In genomic region chr11:62713343-62713742, GRCh38 we compare ENCODE assay signal across 1 cellular context.
TF ChIP-seq lines count a peak whose summit lies in the region.

No MANE protein-coding gene starts in this region.

TF ChIP-seq in liver, 16 proteins besides CTCF, POLR2A, EP300 and RAD21:
- TF ChIP-seq REST (IDR thresholded peaks at IDR 0.05) (no peak), ZBTB33 (IDR thresholded peaks at IDR 0.05) (peak; percentile 62), GABPA (IDR thresholded peaks at IDR 0.05 in 1 of 2, conservative IDR thresholded peaks at IDR 0.05 in 1 of 2) (peak in 1 of 2 donors; percentile 76), EGR1 (IDR thresholded peaks at IDR 0.05; ENCODE audit: low read depth in 2 of 2) (no peak), ATF3 (IDR thresholded peaks at IDR 0.05) (no peak), FOXA2 (IDR thresholded peaks at IDR 0.05) (peak; percentile 60), FOXA1 (IDR thresholded peaks at IDR 0.05) (peak; percentile 31), SP1 (IDR thresholded peaks at IDR 0.05) (peak; percentile 79), RXRA (IDR thresholded peaks at IDR 0.05) (peak; percentile 83 to 91), JUND (IDR thresholded peaks at IDR 0.05) (peak; percentile 54 to 84), MAX (IDR thresholded peaks at IDR 0.05) (peak; percentile 65), HNF4A (conservative IDR thresholded peaks at IDR 0.05) (peak; percentile 59 to 79), HNF4G (IDR thresholded peaks at IDR 0.05) (peak; percentile 27), TAF1 (conservative IDR thresholded peaks at IDR 0.05) (no peak), NR2F2 (IDR thresholded peaks at IDR 0.05) (no peak), YY1 (IDR thresholded peaks at IDR 0.05) (peak; percentile 92)
